Comparison of ENCODE assay signal across 8 cellular contexts in the genomic region with DNA sequence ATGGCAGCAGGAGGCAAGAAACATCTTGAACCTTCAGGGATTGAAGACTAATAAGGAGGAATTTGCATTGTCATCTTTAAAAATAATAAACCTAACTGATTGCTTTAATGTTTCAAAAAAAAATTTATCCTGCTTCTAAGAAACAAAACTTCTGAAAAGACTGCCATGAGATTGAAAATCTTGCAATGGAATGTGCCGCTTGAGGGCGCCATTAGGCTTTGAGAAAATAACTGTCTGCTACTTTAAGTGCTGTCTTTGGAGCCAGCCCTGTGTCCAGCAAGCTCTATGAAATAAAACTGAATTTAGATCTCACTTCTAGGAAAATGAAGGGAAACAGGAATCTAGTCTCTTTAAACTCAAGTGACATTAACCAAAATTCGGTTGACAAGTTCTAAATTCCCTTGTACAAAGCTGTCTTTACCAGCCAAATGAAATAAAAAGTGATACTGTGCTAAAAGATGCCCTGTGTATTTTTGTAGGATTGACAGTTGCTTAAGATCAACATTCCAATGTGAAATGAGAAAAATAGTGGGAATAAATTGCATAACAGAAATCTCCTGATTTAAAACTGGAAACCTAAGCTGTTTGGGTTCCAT.
DNase-seq lines count a peak whose midpoint lies in the region; ATAC-seq lines count a peak whose summit lies in the region.

No MANE protein-coding gene starts in this region.

- DNase-seq in COLO668 (lab: John Stamatoyannopoulos, UW; ENCODE audit: unreplicated experiment) = peak; percentile 50
- DNase-seq in HT1080 (ENCODE audit: low read depth) = peak; percentile 44
- DNase-seq in T-helper 1 cell = peak in 4 of 5 donors; percentile 31 to 63 (median 52)
- DNase-seq in amygdala (lab: John Stamatoyannopoulos, UW) = peak in 29 of 56 donors; percentile 2 to 82 (median 16)
- DNase-seq in hippocampal formation (lab: John Stamatoyannopoulos, UW) = peak; percentile 26 to 37
- DNase-seq in stimulated activated CD4-positive, alpha-beta T cell treated with anti-CD3 and anti-CD28 coated beads, Interleukin-15, amount 100 ng/mL, for 1 hour (ENCODE audit: low read depth in 1 of 2, low spot score in 1 of 2) = peak; percentile 16 to 50
- DNase-seq in GM19238 (ENCODE audit: insufficient read length, low spot score) = no peak

- ATAC-seq in esophagus mucosa = no peak
